In the genomic region with DNA sequence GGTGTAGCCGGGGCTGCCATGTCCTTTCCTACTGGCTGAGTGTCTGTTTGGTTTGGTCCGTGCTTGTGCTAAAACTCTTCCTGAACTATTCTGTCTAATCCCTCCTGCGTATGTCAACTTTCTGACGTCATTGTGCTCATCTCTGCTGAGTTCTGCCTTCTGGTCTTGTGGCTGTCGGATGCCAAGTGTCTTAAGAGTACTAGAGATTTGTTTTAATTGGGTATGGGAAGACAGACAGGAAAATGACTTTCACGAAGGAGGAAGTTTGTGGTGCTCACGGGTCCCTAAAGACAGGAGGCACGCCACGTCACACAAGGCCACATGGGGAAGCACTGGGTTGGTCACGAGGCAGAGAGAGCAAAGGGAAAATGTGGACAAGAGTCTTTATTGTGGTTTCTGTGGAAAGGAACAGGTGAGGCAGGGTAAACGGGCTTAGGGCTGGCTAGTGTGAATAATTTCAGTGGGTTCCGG, we compare ENCODE assay signal across 1 cellular context.
A peak's percentile ranks its signal among the peaks of the same experiment; 100 is the strongest.
TF ChIP-seq lines count a peak whose summit lies in the region.

No MANE protein-coding gene starts in this region.

TF ChIP-seq in HepG2, 621 proteins besides CTCF, POLR2A, EP300 and RAD21:
- TF ChIP-seq, protein P1, sequence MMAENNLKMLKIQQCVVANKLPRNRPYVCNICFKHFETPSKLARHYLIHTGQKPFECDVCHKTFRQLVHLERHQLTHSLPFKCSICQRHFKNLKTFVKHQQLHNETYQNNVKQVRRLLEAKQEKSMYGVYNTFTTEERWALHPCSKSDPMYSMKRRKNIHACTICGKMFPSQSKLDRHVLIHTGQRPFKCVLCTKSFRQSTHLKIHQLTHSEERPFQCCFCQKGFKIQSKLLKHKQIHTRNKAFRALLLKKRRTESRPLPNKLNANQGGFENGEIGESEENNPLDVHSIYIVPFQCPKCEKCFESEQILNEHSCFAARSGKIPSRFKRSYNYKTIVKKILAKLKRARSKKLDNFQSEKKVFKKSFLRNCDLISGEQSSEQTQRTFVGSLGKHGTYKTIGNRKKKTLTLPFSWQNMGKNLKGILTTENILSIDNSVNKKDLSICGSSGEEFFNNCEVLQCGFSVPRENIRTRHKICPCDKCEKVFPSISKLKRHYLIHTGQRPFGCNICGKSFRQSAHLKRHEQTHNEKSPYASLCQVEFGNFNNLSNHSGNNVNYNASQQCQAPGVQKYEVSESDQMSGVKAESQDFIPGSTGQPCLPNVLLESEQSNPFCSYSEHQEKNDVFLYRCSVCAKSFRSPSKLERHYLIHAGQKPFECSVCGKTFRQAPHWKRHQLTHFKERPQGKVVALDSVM (CRISPR knock-in tag; IDR thresholded peaks at IDR 0.05), result no peak
- TF ChIP-seq CREB1 (IDR thresholded peaks at IDR 0.05) (peak; percentile 94), CREB1 (CRISPR knock-in tag; IDR thresholded peaks at IDR 0.05) (no peak), ATF7 (IDR thresholded peaks at IDR 0.05) (peak; percentile 96), ATF7 (CRISPR knock-in tag; IDR thresholded peaks at IDR 0.05) (no peak)
